ENCODE assay signal across 21 cellular contexts in genomic region chr9:129653819-129654528, GRCh38. TPM values are rescaled to one million over a fixed set of nuclear protein-coding genes. Genes with fewer than 3 reads are reported as not detected.
"Had no signal": no experiment of that assay in that cellular context is flagged by ENCODE, and none has a peak within 500 bp of the region (broad histone marks: within the 10 kb centered on the region; RNA-seq: fewer than 3 reads in every experiment).

No MANE protein-coding gene starts in this region.

- H3K36me3 ChIP-seq: heart left ventricle, left ventricle myocardium inferior, right lobe of liver, spleen, upper lobe of left lung had no signal

- H3K27me3 ChIP-seq: heart left ventricle, right lobe of liver, upper lobe of left lung had no signal

- ATAC-seq: activated CD8-positive, alpha-beta memory T cell treated with anti-CD3 and anti-CD28 coated beads, Interleukin-2, amount 10 ng/mL, durations not matched to agents 7 days and 5 days; heart left ventricle; right lobe of liver; stimulated activated memory B cell treated with anti-CD40 and anti-IgM and Interleukin-4, amounts not matched to agents 10 μg/mL and 1 μg/mL and 100 μg/mL, for 72 hours had no signal

- H3K27me3 Mint-ChIP-seq: activated naive CD8-positive, alpha-beta T cell; activated T-cell treated with anti-CD3 and anti-CD28 coated beads, Interleukin-2, amount 50 U/mL, for 24 hours had no signal

- H3K27ac Mint-ChIP-seq: activated CD8-positive, alpha-beta memory T cell treated with anti-CD3 and anti-CD28 coated beads, Interleukin-2, amount 10 ng/mL, durations not matched to agents 7 days and 5 days; activated naive CD8-positive, alpha-beta T cell; activated T-cell treated with anti-CD3 and anti-CD28 coated beads, Interleukin-2, amount 50 U/mL, for 24 hours; stimulated activated memory B cell treated with anti-CD40 and anti-IgM and Interleukin-4, amounts not matched to agents 10 μg/mL and 1 μg/mL and 100 μg/mL, for 72 hours had no signal

- H3K27ac ChIP-seq: left ventricle myocardium inferior, right lobe of liver, spleen, upper lobe of left lung had no signal

- H3K4me3 Mint-ChIP-seq: activated CD8-positive, alpha-beta memory T cell treated with anti-CD3 and anti-CD28 coated beads, Interleukin-2, amount 10 ng/mL, durations not matched to agents 7 days and 5 days; activated naive CD8-positive, alpha-beta T cell; activated T-cell treated with anti-CD3 and anti-CD28 coated beads, Interleukin-2, amount 50 U/mL, for 24 hours; stimulated activated memory B cell treated with anti-CD40 and anti-IgM and Interleukin-4, amounts not matched to agents 10 μg/mL and 1 μg/mL and 100 μg/mL, for 72 hours had no signal

- H3K4me1 ChIP-seq: right lobe of liver had no signal

- DNase-seq: activated CD4-positive, alpha-beta T cell treated with anti-CD3 and anti-CD28 coated beads, Interleukin-2, amount 50 U/mL, for 48 hours; activated CD8-positive, alpha-beta memory T cell treated with anti-CD3 and anti-CD28 coated beads, Interleukin-2, amount 10 ng/mL, durations not matched to agents 7 days and 5 days; activated effector memory CD4-positive, alpha-beta T cell treated with anti-CD3 and anti-CD28 coated beads, Interleukin-2, amount 50 U/mL, for 16 hours; activated T-cell treated with anti-CD3 and anti-CD28 coated beads, Interleukin-2, amount 50 U/mL, for 24 hours; anterior cingulate cortex; heart left ventricle; left ventricle myocardium inferior; posterior cingulate gyrus; spleen; stimulated activated CD4-positive, alpha-beta T cell treated with anti-CD3 and anti-CD28 coated beads, Interleukin-1b, Interleukin-23, amount 100 ng/mL, for 48 hours; T-helper 1 cell had no signal

- H3K36me3 Mint-ChIP-seq: activated CD8-positive, alpha-beta memory T cell treated with anti-CD3 and anti-CD28 coated beads, Interleukin-2, amount 10 ng/mL, durations not matched to agents 7 days and 5 days; activated naive CD8-positive, alpha-beta T cell; stimulated activated memory B cell treated with anti-CD40 and anti-IgM and Interleukin-4, amounts not matched to agents 10 μg/mL and 1 μg/mL and 100 μg/mL, for 72 hours had no signal

- H3K4me1 Mint-ChIP-seq: stimulated activated memory B cell treated with anti-CD40 and anti-IgM and Interleukin-4, amounts not matched to agents 10 μg/mL and 1 μg/mL and 100 μg/mL, for 72 hours had no signal

- H3K9me3 ChIP-seq: heart left ventricle, left ventricle myocardium inferior, right lobe of liver, spleen, upper lobe of left lung had no signal

- H3K9me3 Mint-ChIP-seq: activated T-cell treated with anti-CD3 and anti-CD28 coated beads, Interleukin-2, amount 50 U/mL, for 24 hours; stimulated activated memory B cell treated with anti-CD40 and anti-IgM and Interleukin-4, amounts not matched to agents 10 μg/mL and 1 μg/mL and 100 μg/mL, for 72 hours had no signal

- H3K4me3 ChIP-seq: left ventricle myocardium inferior, right lobe of liver, spleen, upper lobe of left lung had no signal

RNA-seq across cellular contexts. Expression of gene PRRX2, which starts 11.5 kb away (rescaled TPM):
- total RNA-seq: bronchial epithelial cell, frontal cortex, right lobe of liver had no signal

RNA-seq across cellular contexts. Expression of gene C9orf50, which starts 33.1 kb away (rescaled TPM):
- total RNA-seq: activated CD8-positive, alpha-beta memory T cell treated with anti-CD3 and anti-CD28 coated beads, Interleukin-2, amount 10 ng/mL, durations not matched to agents 7 days and 5 days; bronchial epithelial cell; dermis microvascular lymphatic vessel endothelial cell; frontal cortex; heart left ventricle; left ventricle myocardium inferior; mesenteric fat pad; right lobe of liver; SK-MEL-5; subcutaneous adipose tissue; upper lobe of left lung had no signal
- polyA plus RNA-seq: heart left ventricle had no signal
